Comparison of ENCODE assay signal across 20 cellular contexts in genomic region chr14:105095236-105095805, GRCh38. TPM values are rescaled to one million over a fixed set of nuclear protein-coding genes. Genes with fewer than 3 reads are reported as not detected.
DNase-seq lines count a peak whose midpoint lies in the region; ATAC-seq, FAIRE-seq and TF ChIP-seq lines count a peak whose summit lies in the region.
"Had no signal": no experiment of that assay in that cellular context is flagged by ENCODE, and none has a peak within 500 bp of the region (broad histone marks: within the 10 kb centered on the region; RNA-seq: fewer than 3 reads in every experiment).

No MANE protein-coding gene starts in this region.

- H3K27ac ChIP-seq in CD4-positive, CD25-positive, alpha-beta regulatory T cell (ENCODE audit: insufficient read depth, low read length, poor library complexity, severe bottlenecking) = no peak overlapping the region
- H3K27ac ChIP-seq in HCT116 (ENCODE audit: low read depth, low read length) (no peak overlapping the region), H1 (ENCODE audit: low read depth, low read length) (no peak overlapping the region)
- H3K27ac ChIP-seq: epithelial cell of prostate, Peyer's patch, transverse colon had no signal

- H3K9ac ChIP-seq in HCT116 (ENCODE audit: low read length) (no peak overlapping the region), H1 (replicated peaks in 1 of 4; ENCODE audit: extremely low read depth in 1 of 4, low read depth in 3 of 4, low read length in 3 of 4) (no peak overlapping the region)

- no peaks in the 10 kb centered on the region for H4K20me1 ChIP-seq in HCT116 (ENCODE audit: insufficient read depth)
- H4K20me1 ChIP-seq in H1 (replicated peaks in 1 of 2; ENCODE audit: control insufficient read depth in 1 of 2, insufficient read depth in 2 of 2, low read length in 2 of 2) = peaks cover 3 to 5% of the 10 kb centered on the region in 2 experiments

- FAIRE-seq in H1 (lab: Jason Lieb, UNC) = no peak

- H2BK15ac ChIP-seq in H1 (ENCODE audit: low read length) = no peak overlapping the region

- no peak overlapping the region for H2AFZ ChIP-seq in HCT116 (ENCODE audit: low read depth, low read length, poor library complexity, severe bottlenecking)
- no peak overlapping the region for H2AFZ ChIP-seq in H1 (ENCODE audit: low read length)

- 0 out of 2 replicates have a peak overlapping the region, but pooled peaks have one; percentile 5 for H2AK5ac ChIP-seq in H1 (ENCODE audit: low read depth, low read length)

- no peaks in the 10 kb centered on the region for H3K9me2 ChIP-seq in HCT116 (ENCODE audit: insufficient read depth)

- no peak overlapping the region for H3K27ac Mint-ChIP-seq in CD4-positive, CD25-positive, alpha-beta regulatory T cell
- H3K27ac Mint-ChIP-seq in neural crest cell (ENCODE audit: unreplicated experiment) = no peak overlapping the region

- TF ChIP-seq EP300 in H1 (IDR thresholded peaks at IDR 0.05; ENCODE audit: borderline replicate concordance in 1 of 2, low read depth in 2 of 2, low read length in 2 of 2) = no peak

- no peak overlapping the region for H3K14ac ChIP-seq in H1 (ENCODE audit: insufficient read length)

- H3K18ac ChIP-seq in H1 (ENCODE audit: extremely low read depth, low read length) = no peak overlapping the region

- RAD21 ChIA-PET in HCT116 (lab: Charles Lee; ENCODE audit: low non-redundant PET in 1 of 2, low total read pairs in 2 of 2, uncharacterized antibody in 2 of 2, unreplicated experiment in 2 of 2) = no interaction called here

- peak overlapping the region; percentile 23 to 77 (median 66) for H3K4me3 Mint-ChIP-seq in CD4-positive, CD25-positive, alpha-beta regulatory T cell
- H3K4me3 Mint-ChIP-seq in neural crest cell = peak overlapping the region; percentile 68

- H3K4me2 ChIP-seq in HCT116 (ENCODE audit: low read length) (peak overlapping the region; percentile 86), H1 (ENCODE audit: insufficient read depth in 1 of 2, low read depth in 2 of 2, low read length in 2 of 2) (no peak overlapping the region)

- H3K4me1 ChIP-seq in CD4-positive, CD25-positive, alpha-beta regulatory T cell (ENCODE audit: control insufficient read depth, insufficient read depth, low read length, poor library complexity, severe bottlenecking) = peaks cover 19% of the 10 kb centered on the region
- H3K4me1 ChIP-seq in HCT116 (ENCODE audit: control insufficient read depth in 1 of 2, insufficient read depth in 2 of 2, low read length in 2 of 2) (peaks cover 36 to 47% of the 10 kb centered on the region in 2 experiments), H1 (replicated peaks in 1 of 4; ENCODE audit: control insufficient read depth in 3 of 4, insufficient read depth in 4 of 4, low read length in 3 of 4) (peaks cover 0 to 15% (median 9%) of the 10 kb centered on the region in 4 experiments; a peak in 6 of 7 replicates)

- H3K4me1 Mint-ChIP-seq in CD4-positive, CD25-positive, alpha-beta regulatory T cell = peaks cover 3 to 25% (median 5%) of the 10 kb centered on the region in 4 donors
- peaks cover 7% of the 10 kb centered on the region for H3K4me1 Mint-ChIP-seq in neural crest cell

- H3K36me3 ChIP-seq in CD4-positive, CD25-positive, alpha-beta regulatory T cell (ENCODE audit: control insufficient read depth, insufficient read depth, low read length) = no peaks in the 10 kb centered on the region
- H3K36me3 ChIP-seq in HCT116 (ENCODE audit: control insufficient read depth in 1 of 2, insufficient read depth in 2 of 2, low read length in 2 of 2) (no peaks in the 10 kb centered on the region), H1 (ENCODE audit: control insufficient read depth in 2 of 4, insufficient read depth in 4 of 4, low read length in 3 of 4) (no peaks in the 10 kb centered on the region)
- H3K36me3 ChIP-seq: Peyer's patch, prostate gland, transverse colon had no signal

- H3K23ac ChIP-seq in H1 (ENCODE audit: insufficient read length) = no peak overlapping the region

- H2BK20ac ChIP-seq in H1 (ENCODE audit: low read length) = no peak overlapping the region

- no peak overlapping the region for H3K4ac ChIP-seq in H1 (replicated peaks; ENCODE audit: insufficient read length, low read depth, low read length)

- TF ChIP-seq POLR2A in HCT116 (IDR thresholded peaks at IDR 0.05; ENCODE audit: borderline replicate concordance, extremely low read depth, insufficient read depth, insufficient read length) (no peak), H1 (IDR thresholded peaks at IDR 0.05; ENCODE audit: control extremely low read depth in 1 of 2, low read depth in 2 of 2, low read length in 2 of 2) (no peak)

- POLR2A ChIA-PET in HCT116 (lab: Charles Lee) (no interaction called here), H1 (lab: Charles Lee; ENCODE audit: partially characterized antibody) (no interaction called here)

- H4K5ac ChIP-seq in H1 (ENCODE audit: insufficient read length, low read depth, low read length) = no peak overlapping the region

- H4K91ac ChIP-seq in H1 (replicated peaks; ENCODE audit: insufficient read length, low read length) = no peak overlapping the region

- H3K79me2 ChIP-seq in HCT116 (ENCODE audit: insufficient read depth, low read length) (peaks cover 9% of the 10 kb centered on the region; the same call in 1 of the 2 replicates), H1 (ENCODE audit: control insufficient read depth in 1 of 2, insufficient read depth in 2 of 2, low read length in 2 of 2) (no peaks in the 10 kb centered on the region)

- no peak overlapping the region for H2BK12ac ChIP-seq in H1 (ENCODE audit: low read depth, low read length)

- CTCF ChIA-PET in HCT116 (lab: Charles Lee) = no interaction called here
- CTCF ChIA-PET in H1 (lab: Charles Lee; ENCODE audit: partially characterized antibody) = interaction anchor here (0.6 to 1.6 kb wide), 7 partner anchors 9 to 385 kb away, joined by 3 to 4 read pairs (median 3); no protein-coding TSS in a partner anchor

- H2BK5ac ChIP-seq in H1 (ENCODE audit: low read depth, low read length) = no peak overlapping the region

- H3K23me2 ChIP-seq in H1 (ENCODE audit: low read depth, low read length) = peaks cover 2% of the 10 kb centered on the region; the same call in 1 of the 2 replicates

- no peak overlapping the region for H4K8ac ChIP-seq in H1 (ENCODE audit: extremely low read depth, insufficient read depth, low read length)

- H3K36me3 Mint-ChIP-seq in CD4-positive, CD25-positive, alpha-beta regulatory T cell = no peaks in the 10 kb centered on the region
- H3K36me3 Mint-ChIP-seq in neural crest cell (ENCODE audit: low read depth) = peaks cover 5% of the 10 kb centered on the region

- TF ChIP-seq CTCF in HCT116 (IDR thresholded peaks at IDR 0.05 in 2 of 3, conservative IDR thresholded peaks at IDR 0.05 in 1 of 3; ENCODE audit: borderline replicate concordance in 1 of 3, insufficient read depth in 1 of 3, low read depth in 2 of 3, low read length in 2 of 3) (no peak), H1 (IDR thresholded peaks at IDR 0.05; ENCODE audit: control extremely low read depth in 1 of 3, insufficient read depth in 1 of 3, low read depth in 1 of 3, low read length in 3 of 3) (no peak), neural crest cell (conservative IDR thresholded peaks at IDR 0.05) (no peak)

- H3K56ac ChIP-seq in H1 (replicated peaks; ENCODE audit: insufficient read length, low read depth, low read length) = no peak overlapping the region

- peaks cover 12% of the 10 kb centered on the region for H3K27me3 Mint-ChIP-seq in CD4-positive, CD25-positive, alpha-beta regulatory T cell
- H3K27me3 Mint-ChIP-seq in neural crest cell (ENCODE audit: low read depth) = peaks cover 6% of the 10 kb centered on the region

- intact Hi-C loops in HCT116 (cut with micrococcal nuclease) = no loop called here

- H3K9me3 ChIP-seq in CD4-positive, CD25-positive, alpha-beta regulatory T cell (ENCODE audit: control insufficient read depth in 2 of 2, low read length in 2 of 2) = peaks cover 0 to 4% of the 10 kb centered on the region in 2 experiments
- H3K9me3 ChIP-seq in HCT116 (ENCODE audit: control insufficient read depth in 1 of 2, insufficient read depth in 1 of 2, low read depth in 1 of 2, low read length in 2 of 2) = no peaks in the 10 kb centered on the region; a peak in 1 of 4 replicates
- peaks cover 6 to 16% of the 10 kb centered on the region in 2 experiments; a peak in 3 of 4 replicates for H3K9me3 ChIP-seq in H1 (ENCODE audit: insufficient read depth in 2 of 2, low read depth in 1 of 2, low read length in 1 of 2)
- H3K9me3 ChIP-seq: prostate gland, transverse colon had no signal

- no peaks in the 10 kb centered on the region for H3K27me3 ChIP-seq in CD4-positive, CD25-positive, alpha-beta regulatory T cell (ENCODE audit: control insufficient read depth, insufficient read depth, low read length)
- H3K27me3 ChIP-seq in HCT116 (ENCODE audit: insufficient read depth, low read length) (no peaks in the 10 kb centered on the region), H1 (replicated peaks in 1 of 4; ENCODE audit: control insufficient read depth in 3 of 4, extremely low read depth in 1 of 4, insufficient read depth in 3 of 4, low read length in 3 of 4) (peaks cover 0 to 29% (median 16%) of the 10 kb centered on the region in 4 experiments; a peak in 6 of 7 replicates)
- H3K27me3 ChIP-seq: Peyer's patch, transverse colon had no signal

- BruUV-seq in HCT116 (replicated peaks; lab: Mats Ljungman, UMichigan) = no TSS peak

- DNase-seq in CD4-positive, CD25-positive, alpha-beta regulatory T cell = no peak
- DNase-seq in HCT116 (ENCODE audit: low read depth, low spot score) = no peak
- DNase-seq in H1 (ENCODE audit: low read depth in 1 of 2, low spot score in 2 of 2) = no peak
- no peak for DNase-seq in neural crest cell (ENCODE audit: low read depth, low spot score)
- DNase-seq in stimulated activated naive CD8-positive, alpha-beta T cell treated with anti-CD3 and anti-CD28 coated beads, Interleukin-15, Interleukin-2, amounts not matched to agents 100 U/mL and 50 U/mL, for 24 hours = no peak
- DNase-seq in DMS153 treated with DMSO at 0.1 percent for 48 hours (lab: John Stamatoyannopoulos, UW; ENCODE audit: unreplicated experiment) = no peak
- no peak for DNase-seq in KG1 (lab: John Stamatoyannopoulos, UW)
- DNase-seq in SIG-M5 treated with dmso at 0.1 percent for 504 hours (lab: John Stamatoyannopoulos, UW; ENCODE audit: unreplicated experiment) = no peak
- DNase-seq: activated CD4-positive, alpha-beta T cell treated with anti-CD3 and anti-CD28 coated beads for 48 hours; glutamatergic neuron; left colon; NCI-H1436 treated with DMSO at 0.1 percent for 48 hours; NCI-H524; Peyer's patch; stimulated activated CD8-positive, alpha-beta memory T cell treated with anti-CD3 and anti-CD28 coated beads, Interleukin-4, amount 100 ng/mL, for 48 hours; transverse colon had no signal

- ATAC-seq in CD4-positive, CD25-positive, alpha-beta regulatory T cell (ENCODE audit: low read depth in 2 of 2) = no peak
- ATAC-seq in HCT116 = no peak
- ATAC-seq in stimulated activated naive CD8-positive, alpha-beta T cell treated with anti-CD3 and anti-CD28 coated beads, Interleukin-15, Interleukin-2, amounts not matched to agents 100 U/mL and 50 U/mL, for 24 hours = no peak
- ATAC-seq: left colon had no signal

- WGBS in H1 (ENCODE audit: extremely low coverage in 1 of 2, insufficient coverage in 1 of 2, insufficient read length in 1 of 2, insufficient replicate concordance in 2 of 2, low coverage in 1 of 2, low lambda C conversion rate in 2 of 2, missing lambda C conversion rate in 1 of 2), 2 experiments = 83% methylated on average over 7 of the region's 7 CpGs; no CpG with 5 or more reads in 1 of the 2 experiments

- H3K9me3 Mint-ChIP-seq in CD4-positive, CD25-positive, alpha-beta regulatory T cell = peaks cover 0 to 5% (median 0%) of the 10 kb centered on the region in 7 donors
- peaks cover 5% of the 10 kb centered on the region for H3K9me3 Mint-ChIP-seq in neural crest cell

- TF ChIP-seq RAD21 in HCT116 (IDR thresholded peaks at IDR 0.05; ENCODE audit: low read depth) (no peak), H1 (IDR thresholded peaks at IDR 0.05 in 1 of 2, conservative IDR thresholded peaks at IDR 0.05 in 1 of 2; ENCODE audit: low read depth in 2 of 2, low read length in 2 of 2) (no peak)

- H2BK120ac ChIP-seq in H1 (replicated peaks; ENCODE audit: low read depth, low read length) = no peak overlapping the region

- no peaks in the 10 kb centered on the region for H3K79me1 ChIP-seq in H1 (ENCODE audit: low read depth, low read length)

- H3K4me3 ChIP-seq in CD4-positive, CD25-positive, alpha-beta regulatory T cell (ENCODE audit: low read depth, low read length) = no peak overlapping the region
- H3K4me3 ChIP-seq in HCT116 (replicated peaks in 1 of 2; ENCODE audit: low read depth in 1 of 2, low read length in 2 of 2) = no peak overlapping the region
- no peak overlapping the region for H3K4me3 ChIP-seq in H1 (ENCODE audit: extremely low read depth in 1 of 4, insufficient read depth in 2 of 4, low read depth in 3 of 4, low read length in 4 of 4)
- H3K4me3 ChIP-seq: Peyer's patch, prostate gland, transverse colon had no signal

RNA-seq across cellular contexts. Expression of gene GPR132, which starts 30.1 kb away (rescaled TPM):
- 94.5 TPM for total RNA-seq in CD4-positive, CD25-positive, alpha-beta regulatory T cell
- 10 to 100 TPM in 3 of 4 donors, 1 to 10 TPM in 1; 8.8 to 17.5 (median 14.6) TPM for polyA plus RNA-seq in CD4-positive, CD25-positive, alpha-beta regulatory T cell
- total RNA-seq in HCT116 (2021; ENCODE audit: unreplicated experiment) = 0.10 TPM
- 0.03 TPM in 1 of 2 replicates, not detected in the other for polyA plus RNA-seq in HCT116 (2012)
- not detected in 2 replicates for total RNA-seq in H1 (2021; fragmentation: NEBNext Ultra II Directional; extraction: Animal tissue kit (Norgen Biotek cat#: 25700))
- polyA plus RNA-seq in H1 (2011; rRNA removed) = 0.11 and 0.28 TPM in 2 replicates
- 0.26 TPM for polyA plus RNA-seq in H1 (2011; cell fraction: cytosol; rRNA removed)
- 0.54 TPM for polyA plus RNA-seq in H1 (2011; cell fraction: nucleus; rRNA removed)
- polyA plus RNA-seq in H1 (2012, experiment 1 of 2) = 0.09 to 0.15 TPM (median 0.15 TPM) in 3 of 4 replicates, not detected in the other
- polyA plus RNA-seq in H1 (2012, experiment 2 of 2) = 0.21 TPM
- polyA plus RNA-seq in H1 (2013, experiment 1 of 2) = not detected
- 0.04 TPM for polyA plus RNA-seq in H1 (2013, experiment 2 of 2)
- polyA minus RNA-seq in H1 (2011; rRNA and poly(A)+ RNA removed) = 0.16 TPM in 1 of 2 replicates, not detected in the other
- not detected for polyA minus RNA-seq in H1 (2011; cell fraction: cytosol; rRNA and poly(A)+ RNA removed)
- polyA minus RNA-seq in H1 (2011; cell fraction: nucleus; rRNA and poly(A)+ RNA removed) = not detected
- total RNA-seq in neural crest cell = not detected in 2 replicates
- total RNA-seq: SK-MEL-5 had no signal
- polyA plus RNA-seq: neural cell had no signal

Comparison
In these comparisons a context has a peak if more than half of its experiments do, and no peak if none do; other contexts are left out.
1. RNA of gene GPR132, which starts 30.1 kb away (total RNA-seq): 94.5 TPM in CD4-positive, CD25-positive, alpha-beta regulatory T cell (single experiment); not detected in H1, 0.10 TPM in HCT116 (single experiment) and not detected in neural crest cell; every median in the first group is over 10 times any median in the second.